ENCODE assay signal across 1 cellular context in the genomic region with DNA sequence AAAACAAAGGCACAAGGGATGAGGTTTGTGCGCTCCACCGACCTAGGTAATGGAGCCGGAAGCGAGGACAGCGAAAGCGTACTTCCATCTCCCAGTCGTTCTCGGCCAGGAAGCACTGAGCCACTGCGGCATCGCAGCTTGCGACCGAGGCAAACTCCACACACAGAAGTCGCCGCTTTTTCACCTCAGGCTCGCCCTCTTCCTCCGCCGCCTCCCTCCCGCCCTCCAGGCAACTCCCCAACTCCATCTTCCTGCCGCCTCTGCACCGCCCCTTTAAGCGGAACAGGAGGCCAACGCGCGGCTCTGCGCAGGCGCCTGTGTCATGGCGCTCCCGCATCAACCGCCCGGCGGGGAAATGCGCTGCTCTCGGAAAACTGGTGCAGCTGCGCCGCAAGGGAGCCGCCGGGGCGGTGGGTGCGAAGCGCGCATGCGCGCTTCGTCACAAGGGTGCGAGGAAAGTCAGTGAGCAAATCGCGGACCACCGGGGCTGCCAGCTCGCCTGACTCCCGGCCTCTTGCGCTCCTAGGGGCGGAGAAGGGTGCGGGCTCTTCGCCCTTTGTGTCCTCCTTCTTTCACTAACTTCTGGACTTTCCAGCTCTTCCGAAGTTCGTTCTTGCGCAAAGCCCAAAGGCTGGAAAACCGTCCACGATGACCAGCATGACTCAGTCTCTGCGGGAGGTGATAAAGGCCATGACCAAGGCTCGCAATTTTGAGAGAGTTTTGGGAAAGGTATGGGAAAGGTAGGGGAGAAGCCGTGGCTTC.
TF ChIP-seq lines count a peak whose summit lies in the region.

A gene (plus strand): TSS at position 462 of the 762 bp plus-strand sequence. CDS start 187 bp downstream, at position 649.
A gene with protein sequence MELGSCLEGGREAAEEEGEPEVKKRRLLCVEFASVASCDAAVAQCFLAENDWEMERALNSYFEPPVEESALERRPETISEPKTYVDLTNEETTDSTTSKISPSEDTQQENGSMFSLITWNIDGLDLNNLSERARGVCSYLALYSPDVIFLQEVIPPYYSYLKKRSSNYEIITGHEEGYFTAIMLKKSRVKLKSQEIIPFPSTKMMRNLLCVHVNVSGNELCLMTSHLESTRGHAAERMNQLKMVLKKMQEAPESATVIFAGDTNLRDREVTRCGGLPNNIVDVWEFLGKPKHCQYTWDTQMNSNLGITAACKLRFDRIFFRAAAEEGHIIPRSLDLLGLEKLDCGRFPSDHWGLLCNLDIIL (minus strand): TSS at position 284 of the 762 bp plus-strand sequence. CDS start 37 bp downstream, at position 247.

TF ChIP-seq in K562, 482 proteins besides CTCF, POLR2A, EP300 and RAD21 (continued from another document and continues in another):
- TF ChIP-seq, protein P1, sequence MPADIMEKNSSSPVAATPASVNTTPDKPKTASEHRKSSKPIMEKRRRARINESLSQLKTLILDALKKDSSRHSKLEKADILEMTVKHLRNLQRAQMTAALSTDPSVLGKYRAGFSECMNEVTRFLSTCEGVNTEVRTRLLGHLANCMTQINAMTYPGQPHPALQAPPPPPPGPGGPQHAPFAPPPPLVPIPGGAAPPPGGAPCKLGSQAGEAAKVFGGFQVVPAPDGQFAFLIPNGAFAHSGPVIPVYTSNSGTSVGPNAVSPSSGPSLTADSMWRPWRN (IDR thresholded peaks at IDR 0.05; ENCODE audit: low read depth) = no peak
- TF ChIP-seq HNRNPH1 (optimal IDR thresholded peaks at IDR 0.05; ENCODE audit: low read depth, low read length) (no peak), ZC3H8 (IDR thresholded peaks at IDR 0.05) (no peak), FUS (optimal IDR thresholded peaks at IDR 0.05; ENCODE audit: low read depth, low read length) (no peak), CHD1 (IDR thresholded peaks at IDR 0.05; ENCODE audit: low read length) (peak; percentile 5), TSC22D4 (tag; IDR thresholded peaks at IDR 0.05) (no peak), POLR2AphosphoS5 (IDR thresholded peaks at IDR 0.05; ENCODE audit: control insufficient read depth, insufficient read depth, low read depth, low read length) (peak; percentile 75), PHF20 (IDR thresholded peaks at IDR 0.05; ENCODE audit: partially characterized antibody) (peak; percentile 87), SMAD4 (CRISPR knock-in tag; conservative IDR thresholded peaks at IDR 0.05) (no peak; the same call in 1 of the 2 replicates), ARID1B (IDR thresholded peaks at IDR 0.05) (peak; percentile 74), WHSC1 (IDR thresholded peaks at IDR 0.05; ENCODE audit: low read length) (no peak), NR3C1 (CRISPR knock-in tag; IDR thresholded peaks at IDR 0.05) (no peak), TAF1 (IDR thresholded peaks at IDR 0.05; ENCODE audit: control insufficient read depth, extremely low read depth, insufficient read depth, low read length, severe bottlenecking) (peak; percentile 93), PTBP1 (IDR thresholded peaks at IDR 0.05; ENCODE audit: low read depth, low read length) (no peak), HDAC2 (IDR thresholded peaks at IDR 0.05) (peak; percentile 52; the same call in 1 of the 2 replicates), ZNF3 (CRISPR knock-in tag; IDR thresholded peaks at IDR 0.05) (no peak), TBL1XR1 (IDR thresholded peaks at IDR 0.05; ENCODE audit: low read length in 2 of 2) (no peak; a peak in 1 of 4 replicates), TEAD4 (IDR thresholded peaks at IDR 0.05; ENCODE audit: low read length) (0 out of 2 replicates have a peak, but pooled peaks have one; percentile 22), TEAD4 (CRISPR knock-in tag; IDR thresholded peaks at IDR 0.05; ENCODE audit: borderline replicate concordance) (no peak), PYGO2 (tag; IDR thresholded peaks at IDR 0.05) (no peak), EHMT2 (IDR thresholded peaks at IDR 0.05) (no peak), NCOA4 (IDR thresholded peaks at IDR 0.05; ENCODE audit: partially characterized antibody) (no peak), SETDB1 (IDR thresholded peaks at IDR 0.05; ENCODE audit: low read length) (no peak), ZNF239 (CRISPR knock-in tag; IDR thresholded peaks at IDR 0.05) (peak; percentile 60; the same call in 1 of the 2 replicates), OTX1 (CRISPR knock-in tag; IDR thresholded peaks at IDR 0.05) (peak; percentile 21; the same call in 1 of the 2 replicates), SAP30 (IDR thresholded peaks at IDR 0.05; ENCODE audit: borderline replicate concordance, insufficient read depth, low read depth, low read length, poor library complexity, severe bottlenecking) (peak; percentile 67), RCOR1 (IDR thresholded peaks at IDR 0.05; ENCODE audit: borderline replicate concordance in 1 of 2, low read depth in 2 of 2, low read length in 2 of 2) (peak; percentile 8 to 82; a peak in 2 of 4 replicates), ZNF24 (IDR thresholded peaks at IDR 0.05) (peak; percentile 76), XRCC4 (IDR thresholded peaks at IDR 0.05; ENCODE audit: extremely low read depth, insufficient read depth, insufficient read length) (no peak), ZNF584 (CRISPR knock-in tag; IDR thresholded peaks at IDR 0.05; ENCODE audit: low read depth) (no peak), ZNF668 (CRISPR knock-in tag; IDR thresholded peaks at IDR 0.05) (no peak), ESRRB (CRISPR knock-in tag; IDR thresholded peaks at IDR 0.05; ENCODE audit: borderline replicate concordance) (no peak), ZNF436 (CRISPR knock-in tag; IDR thresholded peaks at IDR 0.05) (no peak), CAMTA2 (CRISPR knock-in tag; conservative IDR thresholded peaks at IDR 0.05) (no peak), FOXK1 (CRISPR knock-in tag; IDR thresholded peaks at IDR 0.05; ENCODE audit: borderline replicate concordance) (no peak), ZNF23 (CRISPR knock-in tag; IDR thresholded peaks at IDR 0.05) (no peak), ZKSCAN3 (CRISPR knock-in tag; IDR thresholded peaks at IDR 0.05) (no peak)
- TF ChIP-seq, protein P2, sequence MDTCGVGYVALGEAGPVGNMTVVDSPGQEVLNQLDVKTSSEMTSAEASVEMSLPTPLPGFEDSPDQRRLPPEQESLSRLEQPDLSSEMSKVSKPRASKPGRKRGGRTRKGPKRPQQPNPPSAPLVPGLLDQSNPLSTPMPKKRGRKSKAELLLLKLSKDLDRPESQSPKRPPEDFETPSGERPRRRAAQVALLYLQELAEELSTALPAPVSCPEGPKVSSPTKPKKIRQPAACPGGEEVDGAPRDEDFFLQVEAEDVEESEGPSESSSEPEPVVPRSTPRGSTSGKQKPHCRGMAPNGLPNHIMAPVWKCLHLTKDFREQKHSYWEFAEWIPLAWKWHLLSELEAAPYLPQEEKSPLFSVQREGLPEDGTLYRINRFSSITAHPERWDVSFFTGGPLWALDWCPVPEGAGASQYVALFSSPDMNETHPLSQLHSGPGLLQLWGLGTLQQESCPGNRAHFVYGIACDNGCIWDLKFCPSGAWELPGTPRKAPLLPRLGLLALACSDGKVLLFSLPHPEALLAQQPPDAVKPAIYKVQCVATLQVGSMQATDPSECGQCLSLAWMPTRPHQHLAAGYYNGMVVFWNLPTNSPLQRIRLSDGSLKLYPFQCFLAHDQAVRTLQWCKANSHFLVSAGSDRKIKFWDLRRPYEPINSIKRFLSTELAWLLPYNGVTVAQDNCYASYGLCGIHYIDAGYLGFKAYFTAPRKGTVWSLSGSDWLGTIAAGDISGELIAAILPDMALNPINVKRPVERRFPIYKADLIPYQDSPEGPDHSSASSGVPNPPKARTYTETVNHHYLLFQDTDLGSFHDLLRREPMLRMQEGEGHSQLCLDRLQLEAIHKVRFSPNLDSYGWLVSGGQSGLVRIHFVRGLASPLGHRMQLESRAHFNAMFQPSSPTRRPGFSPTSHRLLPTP (IDR thresholded peaks at IDR 0.05; ENCODE audit: borderline replicate concordance, extremely low read depth, insufficient read length) = no peak
- TF ChIP-seq, protein P3, sequence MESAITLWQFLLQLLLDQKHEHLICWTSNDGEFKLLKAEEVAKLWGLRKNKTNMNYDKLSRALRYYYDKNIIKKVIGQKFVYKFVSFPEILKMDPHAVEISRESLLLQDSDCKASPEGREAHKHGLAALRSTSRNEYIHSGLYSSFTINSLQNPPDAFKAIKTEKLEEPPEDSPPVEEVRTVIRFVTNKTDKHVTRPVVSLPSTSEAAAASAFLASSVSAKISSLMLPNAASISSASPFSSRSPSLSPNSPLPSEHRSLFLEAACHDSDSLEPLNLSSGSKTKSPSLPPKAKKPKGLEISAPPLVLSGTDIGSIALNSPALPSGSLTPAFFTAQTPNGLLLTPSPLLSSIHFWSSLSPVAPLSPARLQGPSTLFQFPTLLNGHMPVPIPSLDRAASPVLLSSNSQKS (CRISPR knock-in tag; IDR thresholded peaks at IDR 0.05) = no peak
- TF ChIP-seq, protein P4, sequence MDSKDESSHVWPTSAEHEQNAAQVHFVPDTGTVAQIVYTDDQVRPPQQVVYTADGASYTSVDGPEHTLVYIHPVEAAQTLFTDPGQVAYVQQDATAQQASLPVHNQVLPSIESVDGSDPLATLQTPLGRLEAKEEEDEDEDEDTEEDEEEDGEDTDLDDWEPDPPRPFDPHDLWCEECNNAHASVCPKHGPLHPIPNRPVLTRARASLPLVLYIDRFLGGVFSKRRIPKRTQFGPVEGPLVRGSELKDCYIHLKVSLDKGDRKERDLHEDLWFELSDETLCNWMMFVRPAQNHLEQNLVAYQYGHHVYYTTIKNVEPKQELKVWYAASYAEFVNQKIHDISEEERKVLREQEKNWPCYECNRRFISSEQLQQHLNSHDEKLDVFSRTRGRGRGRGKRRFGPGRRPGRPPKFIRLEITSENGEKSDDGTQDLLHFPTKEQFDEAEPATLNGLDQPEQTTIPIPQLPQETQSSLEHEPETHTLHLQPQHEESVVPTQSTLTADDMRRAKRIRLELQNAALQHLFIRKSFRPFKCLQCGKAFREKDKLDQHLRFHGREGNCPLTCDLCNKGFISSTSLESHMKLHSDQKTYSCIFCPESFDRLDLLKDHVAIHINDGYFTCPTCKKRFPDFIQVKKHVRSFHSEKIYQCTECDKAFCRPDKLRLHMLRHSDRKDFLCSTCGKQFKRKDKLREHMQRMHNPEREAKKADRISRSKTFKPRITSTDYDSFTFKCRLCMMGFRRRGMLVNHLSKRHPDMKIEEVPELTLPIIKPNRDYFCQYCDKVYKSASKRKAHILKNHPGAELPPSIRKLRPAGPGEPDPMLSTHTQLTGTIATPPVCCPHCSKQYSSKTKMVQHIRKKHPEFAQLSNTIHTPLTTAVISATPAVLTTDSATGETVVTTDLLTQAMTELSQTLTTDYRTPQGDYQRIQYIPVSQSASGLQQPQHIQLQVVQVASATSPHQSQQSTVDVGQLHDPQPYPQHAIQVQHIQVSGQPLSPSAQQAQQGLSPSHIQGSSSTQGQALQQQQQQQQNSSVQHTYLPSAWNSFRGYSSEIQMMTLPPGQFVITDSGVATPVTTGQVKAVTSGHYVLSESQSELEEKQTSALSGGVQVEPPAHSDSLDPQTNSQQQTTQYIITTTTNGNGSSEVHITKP (IDR thresholded peaks at IDR 0.05; ENCODE audit: partially characterized antibody) = no peak
- TF ChIP-seq, protein P5, sequence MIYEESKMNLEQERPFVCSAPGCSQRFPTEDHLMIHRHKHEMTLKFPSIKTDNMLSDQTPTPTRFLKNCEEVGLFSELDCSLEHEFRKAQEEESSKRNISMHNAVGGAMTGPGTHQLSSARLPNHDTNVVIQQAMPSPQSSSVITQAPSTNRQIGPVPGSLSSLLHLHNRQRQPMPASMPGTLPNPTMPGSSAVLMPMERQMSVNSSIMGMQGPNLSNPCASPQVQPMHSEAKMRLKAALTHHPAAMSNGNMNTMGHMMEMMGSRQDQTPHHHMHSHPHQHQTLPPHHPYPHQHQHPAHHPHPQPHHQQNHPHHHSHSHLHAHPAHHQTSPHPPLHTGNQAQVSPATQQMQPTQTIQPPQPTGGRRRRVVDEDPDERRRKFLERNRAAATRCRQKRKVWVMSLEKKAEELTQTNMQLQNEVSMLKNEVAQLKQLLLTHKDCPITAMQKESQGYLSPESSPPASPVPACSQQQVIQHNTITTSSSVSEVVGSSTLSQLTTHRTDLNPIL (CRISPR knock-in tag; IDR thresholded peaks at IDR 0.05) = no peak
- TF ChIP-seq, protein P6, sequence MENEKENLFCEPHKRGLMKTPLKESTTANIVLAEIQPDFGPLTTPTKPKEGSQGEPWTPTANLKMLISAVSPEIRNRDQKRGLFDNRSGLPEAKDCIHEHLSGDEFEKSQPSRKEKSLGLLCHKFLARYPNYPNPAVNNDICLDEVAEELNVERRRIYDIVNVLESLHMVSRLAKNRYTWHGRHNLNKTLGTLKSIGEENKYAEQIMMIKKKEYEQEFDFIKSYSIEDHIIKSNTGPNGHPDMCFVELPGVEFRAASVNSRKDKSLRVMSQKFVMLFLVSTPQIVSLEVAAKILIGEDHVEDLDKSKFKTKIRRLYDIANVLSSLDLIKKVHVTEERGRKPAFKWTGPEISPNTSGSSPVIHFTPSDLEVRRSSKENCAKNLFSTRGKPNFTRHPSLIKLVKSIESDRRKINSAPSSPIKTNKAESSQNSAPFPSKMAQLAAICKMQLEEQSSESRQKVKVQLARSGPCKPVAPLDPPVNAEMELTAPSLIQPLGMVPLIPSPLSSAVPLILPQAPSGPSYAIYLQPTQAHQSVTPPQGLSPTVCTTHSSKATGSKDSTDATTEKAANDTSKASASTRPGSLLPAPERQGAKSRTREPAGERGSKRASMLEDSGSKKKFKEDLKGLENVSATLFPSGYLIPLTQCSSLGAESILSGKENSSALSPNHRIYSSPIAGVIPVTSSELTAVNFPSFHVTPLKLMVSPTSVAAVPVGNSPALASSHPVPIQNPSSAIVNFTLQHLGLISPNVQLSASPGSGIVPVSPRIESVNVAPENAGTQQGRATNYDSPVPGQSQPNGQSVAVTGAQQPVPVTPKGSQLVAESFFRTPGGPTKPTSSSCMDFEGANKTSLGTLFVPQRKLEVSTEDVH (IDR thresholded peaks at IDR 0.05; ENCODE audit: low read depth, partially characterized antibody) = no peak
- TF ChIP-seq, protein P7, sequence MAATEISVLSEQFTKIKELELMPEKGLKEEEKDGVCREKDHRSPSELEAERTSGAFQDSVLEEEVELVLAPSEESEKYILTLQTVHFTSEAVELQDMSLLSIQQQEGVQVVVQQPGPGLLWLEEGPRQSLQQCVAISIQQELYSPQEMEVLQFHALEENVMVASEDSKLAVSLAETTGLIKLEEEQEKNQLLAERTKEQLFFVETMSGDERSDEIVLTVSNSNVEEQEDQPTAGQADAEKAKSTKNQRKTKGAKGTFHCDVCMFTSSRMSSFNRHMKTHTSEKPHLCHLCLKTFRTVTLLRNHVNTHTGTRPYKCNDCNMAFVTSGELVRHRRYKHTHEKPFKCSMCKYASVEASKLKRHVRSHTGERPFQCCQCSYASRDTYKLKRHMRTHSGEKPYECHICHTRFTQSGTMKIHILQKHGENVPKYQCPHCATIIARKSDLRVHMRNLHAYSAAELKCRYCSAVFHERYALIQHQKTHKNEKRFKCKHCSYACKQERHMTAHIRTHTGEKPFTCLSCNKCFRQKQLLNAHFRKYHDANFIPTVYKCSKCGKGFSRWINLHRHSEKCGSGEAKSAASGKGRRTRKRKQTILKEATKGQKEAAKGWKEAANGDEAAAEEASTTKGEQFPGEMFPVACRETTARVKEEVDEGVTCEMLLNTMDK (IDR thresholded peaks at IDR 0.05; ENCODE audit: borderline replicate concordance, insufficient read depth, low read depth, low read length, poor library complexity, severe bottlenecking) = peak; percentile 89
- TF ChIP-seq, protein P8, sequence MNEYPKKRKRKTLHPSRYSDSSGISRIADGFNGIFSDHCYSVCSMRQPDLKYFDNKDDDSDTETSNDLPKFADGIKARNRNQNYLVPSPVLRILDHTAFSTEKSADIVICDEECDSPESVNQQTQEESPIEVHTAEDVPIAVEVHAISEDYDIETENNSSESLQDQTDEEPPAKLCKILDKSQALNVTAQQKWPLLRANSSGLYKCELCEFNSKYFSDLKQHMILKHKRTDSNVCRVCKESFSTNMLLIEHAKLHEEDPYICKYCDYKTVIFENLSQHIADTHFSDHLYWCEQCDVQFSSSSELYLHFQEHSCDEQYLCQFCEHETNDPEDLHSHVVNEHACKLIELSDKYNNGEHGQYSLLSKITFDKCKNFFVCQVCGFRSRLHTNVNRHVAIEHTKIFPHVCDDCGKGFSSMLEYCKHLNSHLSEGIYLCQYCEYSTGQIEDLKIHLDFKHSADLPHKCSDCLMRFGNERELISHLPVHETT (CRISPR knock-in tag; conservative IDR thresholded peaks at IDR 0.05 in 1 of 2, IDR thresholded peaks at IDR 0.05 in 1 of 2) = peak in 1 of 2 experiments; percentile 57; a peak in 1 of 4 replicates
